In the genomic region with DNA sequence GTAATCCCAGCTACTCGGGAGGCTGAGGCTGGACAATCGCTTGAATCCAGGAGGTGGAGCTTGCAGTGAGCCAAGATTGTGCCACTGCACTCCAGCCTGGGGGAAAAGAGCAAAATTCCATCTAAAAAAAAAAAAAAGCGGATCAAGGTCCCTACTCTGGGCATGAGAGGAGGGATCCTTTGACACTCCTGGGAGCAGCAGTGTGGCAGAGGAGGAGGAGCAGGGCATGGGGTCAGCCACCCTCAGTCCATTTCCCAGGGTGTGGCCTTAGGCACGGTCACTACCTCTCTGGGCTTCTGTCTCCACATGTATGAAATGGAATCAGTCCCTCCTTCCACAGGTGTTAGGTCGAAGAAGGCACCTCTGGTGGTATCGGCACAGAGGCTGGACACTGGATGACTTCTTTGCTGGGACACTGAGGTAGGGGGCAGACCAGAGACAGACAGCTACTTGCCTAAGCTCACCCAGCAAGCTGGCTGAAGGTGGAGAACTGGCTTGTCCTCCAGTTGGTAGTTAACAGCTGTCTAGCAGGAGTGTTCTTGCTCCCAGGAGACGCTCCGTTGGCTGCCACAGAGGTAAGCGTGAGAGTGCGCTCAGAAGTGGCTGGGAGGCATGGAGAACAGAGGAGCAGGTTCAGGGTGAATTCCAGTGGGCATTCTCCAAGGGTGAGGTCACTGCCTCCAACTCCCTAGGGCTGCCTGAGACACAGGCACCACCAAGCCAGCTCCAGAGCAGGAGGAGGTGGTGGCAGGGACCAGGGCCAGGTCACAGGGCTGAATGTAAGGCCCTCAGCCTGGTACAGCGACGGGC, we compare ENCODE assay signal across 9 cellular contexts. TPM values are rescaled to one million over a fixed set of nuclear protein-coding genes. Genes with fewer than 3 reads are reported as not detected.
DNase-seq lines count a peak whose midpoint lies in the region; ATAC-seq, FAIRE-seq and TF ChIP-seq lines count a peak whose summit lies in the region.
"Had no signal": no experiment of that assay in that cellular context is flagged by ENCODE, and none has a peak within 500 bp of the region (broad histone marks: within the 10 kb centered on the region; RNA-seq: fewer than 3 reads in every experiment).

No MANE protein-coding gene starts in this region.

- DNase-seq in NCI-H1092 treated with DMSO at 0.1 percent for 48 hours (lab: John Stamatoyannopoulos, UW) (peak; percentile 50), NCI-H1092 (lab: John Stamatoyannopoulos, UW) (no peak), astrocyte of the cerebellum (ENCODE audit: low read depth) (peak; percentile 66), kidney (peak; percentile 92), transverse colon (no peak)
- no peak for DNase-seq in stimulated activated CD4-positive, alpha-beta T cell treated with anti-CD3 and anti-CD28 coated beads, Interleukin-2, amount 100 ng/mL, for 24 hours
- DNase-seq in effector memory CD8-positive, alpha-beta T cell = no peak

- TF ChIP-seq POLR2A in transverse colon (IDR thresholded peaks at IDR 0.05) = no peak

- H3K27me3 ChIP-seq in transverse colon = no peaks in the 10 kb centered on the region

- in situ Hi-C loops in astrocyte of the cerebellum (cut with HindIII; ENCODE audit: low sequenced_read_pairs) = loop anchor here (10.0 kb wide), 1 partner anchor 97 kb away; no protein-coding TSS in a partner anchor
- in situ Hi-C loops in transverse colon (cut with MboI; ENCODE audit: low pct_ligation_motif_present in 1 of 4, low pct_unique_long_range_greater_than_20kb in 1 of 4, low sequenced_read_pairs in 3 of 4) = loop anchor here in 1 of 4 donors (10.0 kb wide), 1 partner anchor 157 kb away; no protein-coding TSS in a partner anchor

- H3K36me3 ChIP-seq in kidney (ENCODE audit: control insufficient read depth in 1 of 2, insufficient read depth in 2 of 2, low read length in 2 of 2) (no peaks in the 10 kb centered on the region), transverse colon (no peaks in the 10 kb centered on the region)

- 63 to 77% methylated on average over 3 to 12 of the region's 12 CpGs for WGBS in transverse colon (ENCODE audit: low coverage in 1 of 2), 2 donors

- H3K4me3 Mint-ChIP-seq in effector memory CD8-positive, alpha-beta T cell = no peak overlapping the region

- no peak for FAIRE-seq in kidney (lab: Jason Lieb, UNC)
- FAIRE-seq: A204.1 had no signal

- intact Hi-C loops in kidney (cut with DNase I) (no loop called here), transverse colon (cut with DNase I; ENCODE audit: low total_unique reads) (no loop called here)

- H3K4me3 ChIP-seq in astrocyte of the cerebellum (ENCODE audit: low read depth, low read length) = no peak overlapping the region
- H3K4me3 ChIP-seq in kidney (ENCODE audit: low read length in 2 of 2) = no peak overlapping the region
- H3K4me3 ChIP-seq in transverse colon = no peak overlapping the region

- H3K9me3 ChIP-seq in kidney (ENCODE audit: control insufficient read depth in 1 of 2, low read length in 2 of 2) (no peaks in the 10 kb centered on the region), transverse colon (no peaks in the 10 kb centered on the region)

- H3K9me3 Mint-ChIP-seq in effector memory CD8-positive, alpha-beta T cell = no peaks in the 10 kb centered on the region

- no peak for TF ChIP-seq EP300 in transverse colon (IDR thresholded peaks at IDR 0.05; ENCODE audit: low read depth)

- no peaks in the 10 kb centered on the region for H3K27me3 Mint-ChIP-seq in effector memory CD8-positive, alpha-beta T cell

- H3K36me3 Mint-ChIP-seq in effector memory CD8-positive, alpha-beta T cell (ENCODE audit: insufficient read depth) = peaks cover 6% of the 10 kb centered on the region

- peak overlapping the region; percentile 41 to 64 for H3K9ac ChIP-seq in kidney (ENCODE audit: low read length in 2 of 2)

- H3K27ac Mint-ChIP-seq in effector memory CD8-positive, alpha-beta T cell = peak overlapping the region in 1 of 2 donors; percentile 52

- H3K4me1 ChIP-seq in kidney (ENCODE audit: control insufficient read depth in 1 of 2, insufficient read depth in 1 of 2, low read depth in 1 of 2, low read length in 2 of 2) (peaks cover 20% of the 10 kb centered on the region in 2 donors), transverse colon (peaks cover 25 to 66% (median 52%) of the 10 kb centered on the region in 4 donors)

- H3K4me1 Mint-ChIP-seq in effector memory CD8-positive, alpha-beta T cell (ENCODE audit: low read depth in 2 of 2) = peaks cover 0 to 9% of the 10 kb centered on the region in 2 donors

- peak overlapping the region; percentile 62 to 71 for H3K27ac ChIP-seq in kidney (ENCODE audit: low read depth in 2 of 2, low read length in 2 of 2)
- H3K27ac ChIP-seq in transverse colon = peak overlapping the region; percentile 98

- no peak for ATAC-seq in HG02763 (IDR thresholded peaks at IDR 0.05; ENCODE audit: unreplicated experiment)
- ATAC-seq in effector memory CD8-positive, alpha-beta T cell (replicated peaks) = no peak

- TF ChIP-seq CTCF in astrocyte of the cerebellum (IDR thresholded peaks at IDR 0.05; ENCODE audit: low read depth, low read length, missing control alignments) (no peak), kidney (IDR thresholded peaks at IDR 0.05; ENCODE audit: borderline replicate concordance, extremely low read depth, insufficient read depth) (no peak), transverse colon (IDR thresholded peaks at IDR 0.05) (no peak)

RNA-seq across cellular contexts. Expression of a gene that starts 19.6 kb away (rescaled TPM):
- total RNA-seq in kidney (72.8 TPM), transverse colon (100 to 1,000 TPM in 1 of 4 donors, 10 to 100 TPM in 3; 68.5 to 317 (median 93.3) TPM)
- polyA plus RNA-seq in kidney (ENCODE audit: insufficient read depth, low read depth, low replicate concordance) = 194 TPM

RNA-seq across cellular contexts. Expression of a gene that starts 45.0 kb away (rescaled TPM):
- total RNA-seq in kidney = 8.5 TPM
- polyA plus RNA-seq in kidney (ENCODE audit: insufficient read depth, low read depth, low replicate concordance) = 6.5 TPM
- 1 to 10 TPM in 2 of 4 donors, under 1 TPM in 2; 0.37 to 3.0 (median 1.5) TPM for total RNA-seq in transverse colon

Comparison
In these comparisons a context has a peak if more than half of its experiments do, and no peak if none do; other contexts are left out.
1. DNase-seq: peak in NCI-H1092 treated with DMSO at 0.1 percent for 48 hours (single experiment), astrocyte of the cerebellum (single experiment) and kidney (single experiment); none in NCI-H1092 (single experiment), transverse colon (single experiment), stimulated activated CD4-positive, alpha-beta T cell treated with anti-CD3 and anti-CD28 coated beads, Interleukin-2, amount 100 ng/mL, for 24 hours (0 of 2) and effector memory CD8-positive, alpha-beta T cell (0 of 3).